Comparison of ENCODE assay signal across 1 cellular context in genomic region chr19:952680-953500, GRCh38.
A peak's percentile ranks its signal among the peaks of the same experiment; 100 is the strongest.
TF ChIP-seq lines count a peak whose summit lies in the region.

No MANE protein-coding gene starts in this region.

TF ChIP-seq in HepG2, 621 proteins besides CTCF, POLR2A, EP300 and RAD21 (continued from another document and continues in another):
- TF ChIP-seq, protein P1, sequence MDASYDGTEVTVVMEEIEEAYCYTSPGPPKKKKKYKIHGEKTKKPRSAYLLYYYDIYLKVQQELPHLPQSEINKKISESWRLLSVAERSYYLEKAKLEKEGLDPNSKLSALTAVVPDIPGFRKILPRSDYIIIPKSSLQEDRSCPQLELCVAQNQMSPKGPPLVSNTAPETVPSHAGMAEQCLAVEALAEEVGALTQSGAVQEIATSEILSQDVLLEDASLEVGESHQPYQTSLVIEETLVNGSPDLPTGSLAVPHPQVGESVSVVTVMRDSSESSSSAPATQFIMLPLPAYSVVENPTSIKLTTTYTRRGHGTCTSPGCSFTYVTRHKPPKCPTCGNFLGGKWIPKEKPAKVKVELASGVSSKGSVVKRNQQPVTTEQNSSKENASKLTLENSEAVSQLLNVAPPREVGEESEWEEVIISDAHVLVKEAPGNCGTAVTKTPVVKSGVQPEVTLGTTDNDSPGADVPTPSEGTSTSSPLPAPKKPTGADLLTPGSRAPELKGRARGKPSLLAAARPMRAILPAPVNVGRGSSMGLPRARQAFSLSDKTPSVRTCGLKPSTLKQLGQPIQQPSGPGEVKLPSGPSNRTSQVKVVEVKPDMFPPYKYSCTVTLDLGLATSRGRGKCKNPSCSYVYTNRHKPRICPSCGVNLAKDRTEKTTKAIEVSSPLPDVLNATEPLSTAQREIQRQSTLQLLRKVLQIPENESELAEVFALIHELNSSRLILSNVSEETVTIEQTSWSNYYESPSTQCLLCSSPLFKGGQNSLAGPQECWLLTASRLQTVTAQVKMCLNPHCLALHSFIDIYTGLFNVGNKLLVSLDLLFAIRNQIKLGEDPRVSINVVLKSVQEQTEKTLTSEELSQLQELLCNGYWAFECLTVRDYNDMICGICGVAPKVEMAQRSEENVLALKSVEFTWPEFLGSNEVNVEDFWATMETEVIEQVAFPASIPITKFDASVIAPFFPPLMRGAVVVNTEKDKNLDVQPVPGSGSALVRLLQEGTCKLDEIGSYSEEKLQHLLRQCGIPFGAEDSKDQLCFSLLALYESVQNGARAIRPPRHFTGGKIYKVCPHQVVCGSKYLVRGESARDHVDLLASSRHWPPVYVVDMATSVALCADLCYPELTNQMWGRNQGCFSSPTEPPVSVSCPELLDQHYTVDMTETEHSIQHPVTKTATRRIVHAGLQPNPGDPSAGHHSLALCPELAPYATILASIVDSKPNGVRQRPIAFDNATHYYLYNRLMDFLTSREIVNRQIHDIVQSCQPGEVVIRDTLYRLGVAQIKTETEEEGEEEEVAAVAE (CRISPR knock-in tag; IDR thresholded peaks at IDR 0.05; ENCODE audit: borderline replicate concordance), result no peak; the same call in 1 of the 2 replicates
- TF ChIP-seq, protein P2, sequence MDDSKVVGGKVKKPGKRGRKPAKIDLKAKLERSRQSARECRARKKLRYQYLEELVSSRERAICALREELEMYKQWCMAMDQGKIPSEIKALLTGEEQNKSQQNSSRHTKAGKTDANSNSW (CRISPR knock-in tag; IDR thresholded peaks at IDR 0.05; ENCODE audit: borderline replicate concordance), result no peak
- peak; percentile 80 for TF ChIP-seq ZFX (CRISPR knock-in tag; IDR thresholded peaks at IDR 0.05; ENCODE audit: low read depth)
- TF ChIP-seq RBM22 (optimal IDR thresholded peaks at IDR 0.05; ENCODE audit: low read length), result peak; percentile 98
- TF ChIP-seq ZFP1 (CRISPR knock-in tag; IDR thresholded peaks at IDR 0.05), result no peak; the same call in 1 of the 2 replicates
- TF ChIP-seq TFDP1 (CRISPR knock-in tag; IDR thresholded peaks at IDR 0.05; ENCODE audit: borderline replicate concordance), result peak; percentile 10; the same call in 1 of the 2 replicates
- TF ChIP-seq CBX1 (IDR thresholded peaks at IDR 0.05; ENCODE audit: low read depth), result no peak
- TF ChIP-seq GABPA (IDR thresholded peaks at IDR 0.05; ENCODE audit: low read depth, low read length), result no peak
- peak; percentile 60; the same call in 1 of the 2 replicates for TF ChIP-seq GABPA (CRISPR knock-in tag; IDR thresholded peaks at IDR 0.05; ENCODE audit: low read depth)
- TF ChIP-seq TCF12 (IDR thresholded peaks at IDR 0.05), result no peak
- TF ChIP-seq TCF12 (CRISPR knock-in tag; IDR thresholded peaks at IDR 0.05), result peak; percentile 99
- TF ChIP-seq ZNF557 (CRISPR knock-in tag; IDR thresholded peaks at IDR 0.05), result no peak
- TF ChIP-seq PCBP2 (optimal IDR thresholded peaks at IDR 0.05; ENCODE audit: low read depth, low read length, poor library complexity, severe bottlenecking), result no peak
- 0 out of 2 replicates have a peak, but pooled peaks have one; percentile 47 for TF ChIP-seq JUND (CRISPR knock-in tag; IDR thresholded peaks at IDR 0.05)
- no peak for TF ChIP-seq ARNT (IDR thresholded peaks at IDR 0.05)
- TF ChIP-seq DNMT3B (CRISPR knock-in tag; conservative IDR thresholded peaks at IDR 0.05), result 0 out of 2 replicates have a peak, but pooled peaks have one; percentile 31
- no peak for TF ChIP-seq RORA (CRISPR knock-in tag; IDR thresholded peaks at IDR 0.05)
- TF ChIP-seq ZNF431 (CRISPR knock-in tag; IDR thresholded peaks at IDR 0.05; ENCODE audit: borderline replicate concordance, low read depth), result peak; percentile 48; the same call in 1 of the 2 replicates
- no peak for TF ChIP-seq HOXA7 (CRISPR knock-in tag; IDR thresholded peaks at IDR 0.05)
- TF ChIP-seq, protein P3, sequence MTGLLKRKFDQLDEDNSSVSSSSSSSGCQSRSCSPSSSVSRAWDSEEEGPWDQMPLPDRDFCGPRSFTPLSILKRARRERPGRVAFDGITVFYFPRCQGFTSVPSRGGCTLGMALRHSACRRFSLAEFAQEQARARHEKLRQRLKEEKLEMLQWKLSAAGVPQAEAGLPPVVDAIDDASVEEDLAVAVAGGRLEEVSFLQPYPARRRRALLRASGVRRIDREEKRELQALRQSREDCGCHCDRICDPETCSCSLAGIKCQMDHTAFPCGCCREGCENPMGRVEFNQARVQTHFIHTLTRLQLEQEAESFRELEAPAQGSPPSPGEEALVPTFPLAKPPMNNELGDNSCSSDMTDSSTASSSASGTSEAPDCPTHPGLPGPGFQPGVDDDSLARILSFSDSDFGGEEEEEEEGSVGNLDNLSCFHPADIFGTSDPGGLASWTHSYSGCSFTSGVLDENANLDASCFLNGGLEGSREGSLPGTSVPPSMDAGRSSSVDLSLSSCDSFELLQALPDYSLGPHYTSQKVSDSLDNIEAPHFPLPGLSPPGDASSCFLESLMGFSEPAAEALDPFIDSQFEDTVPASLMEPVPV (CRISPR knock-in tag; IDR thresholded peaks at IDR 0.05), result peak; percentile 75; the same call in 1 of the 2 replicates
- peak; percentile 97 for TF ChIP-seq MED13 (CRISPR knock-in tag; IDR thresholded peaks at IDR 0.05)
- TF ChIP-seq ZNF740 (CRISPR knock-in tag; IDR thresholded peaks at IDR 0.05), result peak; percentile 88
- no peak for TF ChIP-seq ZSCAN30 (CRISPR knock-in tag; IDR thresholded peaks at IDR 0.05)
- TF ChIP-seq RFX5 (IDR thresholded peaks at IDR 0.05; ENCODE audit: low read depth, low read length), result no peak
- no peak for TF ChIP-seq LBX2 (CRISPR knock-in tag; IDR thresholded peaks at IDR 0.05; ENCODE audit: borderline replicate concordance)
- TF ChIP-seq ZSCAN31 (CRISPR knock-in tag; IDR thresholded peaks at IDR 0.05; ENCODE audit: low read depth), result peak; percentile 68; the same call in 1 of the 2 replicates
- TF ChIP-seq, protein P4, sequence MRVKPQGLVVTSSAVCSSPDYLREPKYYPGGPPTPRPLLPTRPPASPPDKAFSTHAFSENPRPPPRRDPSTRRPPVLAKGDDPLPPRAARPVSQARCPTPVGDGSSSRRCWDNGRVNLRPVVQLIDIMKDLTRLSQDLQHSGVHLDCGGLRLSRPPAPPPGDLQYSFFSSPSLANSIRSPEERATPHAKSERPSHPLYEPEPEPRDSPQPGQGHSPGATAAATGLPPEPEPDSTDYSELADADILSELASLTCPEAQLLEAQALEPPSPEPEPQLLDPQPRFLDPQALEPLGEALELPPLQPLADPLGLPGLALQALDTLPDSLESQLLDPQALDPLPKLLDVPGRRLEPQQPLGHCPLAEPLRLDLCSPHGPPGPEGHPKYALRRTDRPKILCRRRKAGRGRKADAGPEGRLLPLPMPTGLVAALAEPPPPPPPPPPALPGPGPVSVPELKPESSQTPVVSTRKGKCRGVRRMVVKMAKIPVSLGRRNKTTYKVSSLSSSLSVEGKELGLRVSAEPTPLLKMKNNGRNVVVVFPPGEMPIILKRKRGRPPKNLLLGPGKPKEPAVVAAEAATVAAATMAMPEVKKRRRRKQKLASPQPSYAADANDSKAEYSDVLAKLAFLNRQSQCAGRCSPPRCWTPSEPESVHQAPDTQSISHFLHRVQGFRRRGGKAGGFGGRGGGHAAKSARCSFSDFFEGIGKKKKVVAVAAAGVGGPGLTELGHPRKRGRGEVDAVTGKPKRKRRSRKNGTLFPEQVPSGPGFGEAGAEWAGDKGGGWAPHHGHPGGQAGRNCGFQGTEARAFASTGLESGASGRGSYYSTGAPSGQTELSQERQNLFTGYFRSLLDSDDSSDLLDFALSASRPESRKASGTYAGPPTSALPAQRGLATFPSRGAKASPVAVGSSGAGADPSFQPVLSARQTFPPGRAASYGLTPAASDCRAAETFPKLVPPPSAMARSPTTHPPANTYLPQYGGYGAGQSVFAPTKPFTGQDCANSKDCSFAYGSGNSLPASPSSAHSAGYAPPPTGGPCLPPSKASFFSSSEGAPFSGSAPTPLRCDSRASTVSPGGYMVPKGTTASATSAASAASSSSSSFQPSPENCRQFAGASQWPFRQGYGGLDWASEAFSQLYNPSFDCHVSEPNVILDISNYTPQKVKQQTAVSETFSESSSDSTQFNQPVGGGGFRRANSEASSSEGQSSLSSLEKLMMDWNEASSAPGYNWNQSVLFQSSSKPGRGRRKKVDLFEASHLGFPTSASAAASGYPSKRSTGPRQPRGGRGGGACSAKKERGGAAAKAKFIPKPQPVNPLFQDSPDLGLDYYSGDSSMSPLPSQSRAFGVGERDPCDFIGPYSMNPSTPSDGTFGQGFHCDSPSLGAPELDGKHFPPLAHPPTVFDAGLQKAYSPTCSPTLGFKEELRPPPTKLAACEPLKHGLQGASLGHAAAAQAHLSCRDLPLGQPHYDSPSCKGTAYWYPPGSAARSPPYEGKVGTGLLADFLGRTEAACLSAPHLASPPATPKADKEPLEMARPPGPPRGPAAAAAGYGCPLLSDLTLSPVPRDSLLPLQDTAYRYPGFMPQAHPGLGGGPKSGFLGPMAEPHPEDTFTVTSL (CRISPR knock-in tag; IDR thresholded peaks at IDR 0.05; ENCODE audit: borderline replicate concordance), result 0 out of 2 replicates have a peak, but pooled peaks have one; percentile 66
- TF ChIP-seq, protein P5, sequence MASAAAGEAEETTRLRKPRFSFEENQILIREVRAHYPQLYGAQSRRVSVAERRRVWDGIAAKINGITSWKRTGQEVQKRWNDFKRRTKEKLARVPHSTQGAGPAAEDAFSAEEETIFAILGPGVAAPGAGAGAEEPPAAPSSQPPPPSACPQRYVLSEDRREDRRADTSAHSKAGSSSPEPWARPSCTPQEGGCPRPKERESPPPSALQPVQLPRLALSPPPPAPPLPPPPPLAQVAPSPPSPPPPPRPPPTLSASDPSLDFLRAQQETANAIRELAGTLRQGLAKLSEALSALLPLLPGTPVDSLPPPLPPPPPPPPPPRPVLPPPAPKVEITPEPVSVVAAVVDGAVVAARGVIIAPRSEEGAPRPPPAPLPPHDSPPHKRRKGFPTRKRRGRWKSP (CRISPR knock-in tag; IDR thresholded peaks at IDR 0.05), result no peak; the same call in 1 of the 2 replicates
- TF ChIP-seq SAP130 (CRISPR knock-in tag; IDR thresholded peaks at IDR 0.05; ENCODE audit: low read depth), result peak; percentile 90
- peak; percentile 89; the same call in 1 of the 2 replicates for TF ChIP-seq ZNF33A (CRISPR knock-in tag; IDR thresholded peaks at IDR 0.05; ENCODE audit: borderline replicate concordance)
- TF ChIP-seq ZMAT3 (CRISPR knock-in tag; conservative IDR thresholded peaks at IDR 0.05), result peak; percentile 67; the same call in 1 of the 2 replicates
- no peak for TF ChIP-seq ZNF256 (CRISPR knock-in tag; conservative IDR thresholded peaks at IDR 0.05)
- no peak for TF ChIP-seq TSC22D2 (CRISPR knock-in tag; IDR thresholded peaks at IDR 0.05; ENCODE audit: borderline replicate concordance)
- TF ChIP-seq ZFP41 (CRISPR knock-in tag; IDR thresholded peaks at IDR 0.05; ENCODE audit: borderline replicate concordance), result peak; percentile 87; the same call in 1 of the 2 replicates
- TF ChIP-seq ZNF652 (CRISPR knock-in tag; IDR thresholded peaks at IDR 0.05; ENCODE audit: borderline replicate concordance, low read depth), result peak; percentile 81; the same call in 1 of the 2 replicates
- no peak for TF ChIP-seq RFX1 (IDR thresholded peaks at IDR 0.05)
- peak; percentile 96 for TF ChIP-seq MTA1 (CRISPR knock-in tag; IDR thresholded peaks at IDR 0.05; ENCODE audit: borderline replicate concordance)
- no peak for TF ChIP-seq ZNF383 (CRISPR knock-in tag; IDR thresholded peaks at IDR 0.05; ENCODE audit: borderline replicate concordance)
- no peak for TF ChIP-seq ZNF496 (CRISPR knock-in tag; IDR thresholded peaks at IDR 0.05; ENCODE audit: insufficient replicate concordance)
- TF ChIP-seq DMAP1 (CRISPR knock-in tag; IDR thresholded peaks at IDR 0.05), result peak; percentile 83
- 0 out of 2 replicates have a peak, but pooled peaks have one; percentile 40 for TF ChIP-seq ZNF761 (CRISPR knock-in tag; conservative IDR thresholded peaks at IDR 0.05)
- TF ChIP-seq SALL1 (CRISPR knock-in tag; IDR thresholded peaks at IDR 0.05), result peak; percentile 82
- peak; percentile 41 for TF ChIP-seq ZNF629 (CRISPR knock-in tag; conservative IDR thresholded peaks at IDR 0.05)
- TF ChIP-seq KMT2A (CRISPR knock-in tag; IDR thresholded peaks at IDR 0.05), result no peak
- TF ChIP-seq ZNF569 (CRISPR knock-in tag; IDR thresholded peaks at IDR 0.05; ENCODE audit: borderline replicate concordance), result no peak
- peak; percentile 81; the same call in 1 of the 2 replicates for TF ChIP-seq ZNF20 (CRISPR knock-in tag; IDR thresholded peaks at IDR 0.05)
- TF ChIP-seq CENPX (CRISPR knock-in tag; IDR thresholded peaks at IDR 0.05), result no peak
- TF ChIP-seq ATF7 (IDR thresholded peaks at IDR 0.05), result no peak
- 0 out of 2 replicates have a peak, but pooled peaks have one; percentile 39 for TF ChIP-seq ATF7 (CRISPR knock-in tag; IDR thresholded peaks at IDR 0.05)
- no peak for TF ChIP-seq SOX6 (IDR thresholded peaks at IDR 0.05)
- TF ChIP-seq SOX6 (CRISPR knock-in tag; IDR thresholded peaks at IDR 0.05), result peak; percentile 93
- TF ChIP-seq NR2F1 (CRISPR knock-in tag; IDR thresholded peaks at IDR 0.05), result peak; percentile 87 to 93
- no peak for TF ChIP-seq ZNF17 (CRISPR knock-in tag; IDR thresholded peaks at IDR 0.05)
- TF ChIP-seq BORCS8-MEF2B (CRISPR knock-in tag; IDR thresholded peaks at IDR 0.05), result no peak
- TF ChIP-seq, protein P6, sequence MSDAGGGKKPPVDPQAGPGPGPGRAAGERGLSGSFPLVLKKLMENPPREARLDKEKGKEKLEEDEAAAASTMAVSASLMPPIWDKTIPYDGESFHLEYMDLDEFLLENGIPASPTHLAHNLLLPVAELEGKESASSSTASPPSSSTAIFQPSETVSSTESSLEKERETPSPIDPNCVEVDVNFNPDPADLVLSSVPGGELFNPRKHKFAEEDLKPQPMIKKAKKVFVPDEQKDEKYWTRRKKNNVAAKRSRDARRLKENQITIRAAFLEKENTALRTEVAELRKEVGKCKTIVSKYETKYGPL (CRISPR knock-in tag; IDR thresholded peaks at IDR 0.05), result no peak
- 0 out of 2 replicates have a peak, but pooled peaks have one; percentile 68 for TF ChIP-seq CBFB (CRISPR knock-in tag; IDR thresholded peaks at IDR 0.05)
- TF ChIP-seq IRX3 (CRISPR knock-in tag; IDR thresholded peaks at IDR 0.05; ENCODE audit: borderline replicate concordance, low read depth), result no peak; the same call in 1 of the 2 replicates
- no peak for TF ChIP-seq ZNF660 (CRISPR knock-in tag; IDR thresholded peaks at IDR 0.05; ENCODE audit: borderline replicate concordance, low read depth)
